23 cellular contexts compared by ENCODE assay signal in genomic region chr5:65329266-65329665, GRCh38.
A peak's percentile ranks its signal among the peaks of the same experiment; 100 is the strongest.
DNase-seq lines count a peak whose midpoint lies in the region; ATAC-seq and TF ChIP-seq lines count a peak whose summit lies in the region.
"Had no signal": no experiment of that assay in that cellular context is flagged by ENCODE, and none has a peak within 500 bp of the region (broad histone marks: within the 10 kb centered on the region; RNA-seq: fewer than 3 reads in every experiment).

No MANE protein-coding gene starts in this region.

- TF ChIP-seq CTCF in cardiac muscle cell (IDR thresholded peaks at IDR 0.05; ENCODE audit: low read depth, low read length) (no peak), cardiac fibroblast (IDR thresholded peaks at IDR 0.05; ENCODE audit: low read depth, low read length) (no peak)

- H3K27me3 Mint-ChIP-seq in activated naive CD8-positive, alpha-beta T cell treated with anti-CD3 and anti-CD28 coated beads, Interleukin-2, amount 50 U/mL, for 24 hours: no peaks in the 10 kb centered on the region
- H3K27me3 Mint-ChIP-seq in T-cell: no peaks in the 10 kb centered on the region
- H3K27me3 Mint-ChIP-seq: activated B cell treated with CpG ODN at 0.5 μM for 24 hours had no signal

- no peaks in the 10 kb centered on the region for H3K9me3 ChIP-seq in cardiac muscle cell (ENCODE audit: low read depth)
- H3K9me3 ChIP-seq: body of pancreas, heart left ventricle, SJCRH30, testis had no signal

- DNase-seq in cardiac muscle cell (ENCODE audit: low read depth in 1 of 2, low spot score in 1 of 2): peak in 1 of 2 donors; percentile 36
- DNase-seq in left cardiac atrium: no peak
- peak; percentile 30 to 48 for DNase-seq in cardiac fibroblast (ENCODE audit: low read depth in 2 of 2)
- peak; percentile 10 for DNase-seq in iPS-NIHi11 (ENCODE audit: low spot score)
- DNase-seq in activated naive CD8-positive, alpha-beta T cell treated with anti-CD3 and anti-CD28 coated beads, Interleukin-2, amount 50 U/mL, for 24 hours: no peak
- no peak for DNase-seq in T-helper 9 cell
- DNase-seq in T-cell: no peak
- DNase-seq: activated B cell treated with CpG ODN at 0.5 μM for 24 hours; activated CD4-positive, alpha-beta memory T cell treated with anti-CD3 and anti-CD28 coated beads, Interleukin-2, amount 10 ng/mL, durations not matched to agents 7 days and 5 days; activated naive CD4-positive, alpha-beta T cell treated with anti-CD3 and anti-CD28 coated beads, Interleukin-2, amount 50 U/mL, for 16 hours; activated T-cell treated with anti-CD3 and anti-CD28 coated beads, Interleukin-2, amount 50 U/mL, for 1 hour; body of pancreas; heart left ventricle; islet precursor cell; mesendoderm; natural killer cell; NCI-H748 treated with DMSO at 0.1 percent for 48 hours; OCI-M1; T-helper 2 cell; testis had no signal

- H3K4me3 Mint-ChIP-seq in activated naive CD8-positive, alpha-beta T cell treated with anti-CD3 and anti-CD28 coated beads, Interleukin-2, amount 50 U/mL, for 24 hours: no peak overlapping the region
- H3K4me3 Mint-ChIP-seq in T-cell: no peak overlapping the region
- H3K4me3 Mint-ChIP-seq: activated B cell treated with CpG ODN at 0.5 μM for 24 hours; activated CD4-positive, alpha-beta memory T cell treated with anti-CD3 and anti-CD28 coated beads, Interleukin-2, amount 10 ng/mL, durations not matched to agents 7 days and 5 days; natural killer cell had no signal

- peak overlapping the region; percentile 41 for H3K27ac ChIP-seq in cardiac muscle cell
- H3K27ac ChIP-seq: body of pancreas, C4-2B, heart left ventricle, SJCRH30, testis had no signal

- no peaks in the 10 kb centered on the region for H3K9me3 Mint-ChIP-seq in activated naive CD8-positive, alpha-beta T cell treated with anti-CD3 and anti-CD28 coated beads, Interleukin-2, amount 50 U/mL, for 24 hours
- H3K9me3 Mint-ChIP-seq in T-cell: no peaks in the 10 kb centered on the region
- H3K9me3 Mint-ChIP-seq: activated B cell treated with CpG ODN at 0.5 μM for 24 hours; activated CD4-positive, alpha-beta memory T cell treated with anti-CD3 and anti-CD28 coated beads, Interleukin-2, amount 10 ng/mL, durations not matched to agents 7 days and 5 days; natural killer cell had no signal

- no peak for ATAC-seq in left cardiac atrium
- no peak for ATAC-seq in activated naive CD8-positive, alpha-beta T cell treated with anti-CD3 and anti-CD28 coated beads, Interleukin-2, amount 50 U/mL, for 24 hours
- ATAC-seq in T-cell (replicated peaks in 1 of 4): no peak
- no peak for ATAC-seq in HG02973 (IDR thresholded peaks at IDR 0.05; ENCODE audit: unreplicated experiment)
- ATAC-seq: body of pancreas, heart left ventricle, natural killer cell had no signal

- H3K4me1 ChIP-seq in cardiac muscle cell (ENCODE audit: low read depth): no peaks in the 10 kb centered on the region
- H3K4me1 ChIP-seq: body of pancreas, testis had no signal

- intact Hi-C loops in left cardiac atrium (cut with DNase I): no loop called here

- no peaks in the 10 kb centered on the region for H3K36me3 Mint-ChIP-seq in activated naive CD8-positive, alpha-beta T cell treated with anti-CD3 and anti-CD28 coated beads, Interleukin-2, amount 50 U/mL, for 24 hours (ENCODE audit: low read depth)
- H3K36me3 Mint-ChIP-seq in T-cell: no peaks in the 10 kb centered on the region
- H3K36me3 Mint-ChIP-seq: natural killer cell had no signal

- H3K4me3 ChIP-seq in cardiac muscle cell: no peak overlapping the region
- H3K4me3 ChIP-seq in cardiac fibroblast (replicated peaks in 1 of 2; ENCODE audit: low read depth in 2 of 2, low read length in 2 of 2): no peak overlapping the region
- H3K4me3 ChIP-seq: body of pancreas, heart left ventricle, SJCRH30, testis had no signal

- H3K27ac Mint-ChIP-seq in activated naive CD8-positive, alpha-beta T cell treated with anti-CD3 and anti-CD28 coated beads, Interleukin-2, amount 50 U/mL, for 24 hours: no peak overlapping the region
- H3K27ac Mint-ChIP-seq in T-cell: no peak overlapping the region
- H3K27ac Mint-ChIP-seq: activated B cell treated with CpG ODN at 0.5 μM for 24 hours; activated CD4-positive, alpha-beta memory T cell treated with anti-CD3 and anti-CD28 coated beads, Interleukin-2, amount 10 ng/mL, durations not matched to agents 7 days and 5 days; natural killer cell had no signal

- CTCF ChIA-PET in T-cell (lab: Charles Lee): no interaction called here

- H3K4me1 Mint-ChIP-seq in activated naive CD8-positive, alpha-beta T cell treated with anti-CD3 and anti-CD28 coated beads, Interleukin-2, amount 50 U/mL, for 24 hours: no peaks in the 10 kb centered on the region
- H3K4me1 Mint-ChIP-seq in T-cell: no peaks in the 10 kb centered on the region
- H3K4me1 Mint-ChIP-seq: activated B cell treated with CpG ODN at 0.5 μM for 24 hours; activated CD4-positive, alpha-beta memory T cell treated with anti-CD3 and anti-CD28 coated beads, Interleukin-2, amount 10 ng/mL, durations not matched to agents 7 days and 5 days; natural killer cell had no signal

- POLR2A ChIA-PET in T-cell (lab: Charles Lee): no interaction called here

- H3K27me3 ChIP-seq in cardiac muscle cell: no peaks in the 10 kb centered on the region
- H3K27me3 ChIP-seq: body of pancreas, heart left ventricle, SJCRH30, testis had no signal

- no peaks in the 10 kb centered on the region for H3K36me3 ChIP-seq in cardiac muscle cell
- H3K36me3 ChIP-seq: heart left ventricle, SJCRH30 had no signal

Comparison
In these comparisons a context has a peak if more than half of its experiments do, and no peak if none do; other contexts are left out.
1. DNase-seq: peak in cardiac fibroblast (2 of 2) and iPS-NIHi11 (single experiment); none in left cardiac atrium (single experiment), activated naive CD8-positive, alpha-beta T cell treated with anti-CD3 and anti-CD28 coated beads, Interleukin-2, amount 50 U/mL, for 24 hours (single experiment), T-helper 9 cell (single experiment) and T-cell (0 of 34).